30 cellular contexts compared by ENCODE assay signal in genomic region chr7:43391518-43391917, GRCh38.
DNase-seq lines count a peak whose midpoint lies in the region; ATAC-seq, FAIRE-seq and TF ChIP-seq lines count a peak whose summit lies in the region.
"Had no signal": no experiment of that assay in that cellular context is flagged by ENCODE, and none has a peak within 500 bp of the region (broad histone marks: within the 10 kb centered on the region; RNA-seq: fewer than 3 reads in every experiment).

No MANE protein-coding gene starts in this region.

- SMC1A ChIA-PET in GM12878 (lab: Charles Lee; ENCODE audit: uncharacterized antibody, unreplicated experiment) = interaction anchor here (1.4 to 1.5 kb wide), 2 partner anchors 12 to 78 kb away, joined by 3 to 4 read pairs; no protein-coding TSS in a partner anchor

- H3K4me3 ChIP-seq in GM12878 (no peak overlapping the region), left lung (no peak overlapping the region)
- H3K4me3 ChIP-seq: colonic mucosa, tibial nerve had no signal

- H3K27ac ChIP-seq in C4-2B (no peak overlapping the region), GM12878 (ENCODE audit: control insufficient read depth, insufficient read depth) (no peak overlapping the region), left lung (no peak overlapping the region)
- H3K27ac ChIP-seq: colonic mucosa, RWPE1, tibial nerve had no signal

- no peak overlapping the region for H2AFZ ChIP-seq in GM12878 (ENCODE audit: control insufficient read depth, low read depth, low read length)

- H3K9me3 Mint-ChIP-seq in HFFc6 = peaks cover 10% of the 10 kb centered on the region; the same call in 1 of the 2 replicates
- H3K9me3 Mint-ChIP-seq: activated CD4-positive, alpha-beta memory T cell treated with anti-CD3 and anti-CD28 coated beads for 36 hours; activated naive CD4-positive, alpha-beta T cell treated with anti-CD3 and anti-CD28 coated beads, Interleukin-2, amount 50 U/mL, for 72 hours; CD8-positive, alpha-beta memory T cell; immature natural killer cell; naive thymus-derived CD8-positive, alpha-beta T cell had no signal

- no peaks in the 10 kb centered on the region for H3K4me1 ChIP-seq in GM12878 (ENCODE audit: control insufficient read depth, insufficient read depth, low read length)
- H3K4me1 ChIP-seq in left lung = no peaks in the 10 kb centered on the region
- H3K4me1 ChIP-seq: colonic mucosa, tibial nerve had no signal

- no peak overlapping the region for H3K4me2 ChIP-seq in GM12878 (ENCODE audit: control insufficient read depth, insufficient read depth)

- H3K4me3 Mint-ChIP-seq in HFFc6 = no peak overlapping the region
- H3K4me3 Mint-ChIP-seq: activated CD4-positive, alpha-beta memory T cell treated with anti-CD3 and anti-CD28 coated beads for 36 hours; B cell; CD8-positive, alpha-beta memory T cell; immature natural killer cell; naive thymus-derived CD8-positive, alpha-beta T cell had no signal

- RAD21 ChIA-PET in GM12878 (lab: Charles Lee; ENCODE audit: unreplicated experiment) = no interaction called here

- no peaks in the 10 kb centered on the region; the same call in 1 of the 2 replicates for H3K27me3 Mint-ChIP-seq in HFFc6 (ENCODE audit: insufficient read depth)

- TF ChIP-seq CTCF in C4-2B (conservative IDR thresholded peaks at IDR 0.05) (0 out of 2 replicates have a peak, but pooled peaks have one; percentile 3), GM12878 (IDR thresholded peaks at IDR 0.05 in 2 of 3, conservative IDR thresholded peaks at IDR 0.05 in 1 of 3; ENCODE audit: control insufficient read depth in 2 of 3, extremely low read depth in 1 of 3, insufficient read depth in 1 of 3, low read depth in 3 of 3, low read length in 3 of 3) (peak in 2 of 3 experiments; percentile 8 to 30; a peak in 3 of 6 replicates), left lung (IDR thresholded peaks at IDR 0.05) (no peak), HFFc6 (IDR thresholded peaks at IDR 0.05) (no peak)

- no peak overlapping the region for H3K9ac ChIP-seq in GM12878 (ENCODE audit: control insufficient read depth, insufficient read depth, low read length)

- POLR2A ChIA-PET in GM12878 (lab: Charles Lee) = no interaction called here

- TF ChIP-seq RAD21 in Ishikawa (IDR thresholded peaks at IDR 0.05; ENCODE audit: low read depth) = 0 out of 2 replicates have a peak, but pooled peaks have one; percentile 7
- TF ChIP-seq RAD21 in GM12878 (IDR thresholded peaks at IDR 0.05; ENCODE audit: insufficient read depth, low read depth, low read length) = peak; percentile 32; the same call in 1 of the 2 replicates

- CTCF ChIA-PET in GM12878 (lab: Yijun Ruan, JAX) = interaction anchor here (0.7 kb wide), 1 partner anchor 130 kb away, joined by 3 read pairs; no protein-coding TSS in a partner anchor

- ATAC-seq in GM12878 = peak; percentile 41; the same call in 1 of the 3 replicates
- ATAC-seq in left lung = no peak
- ATAC-seq: activated naive CD4-positive, alpha-beta T cell treated with anti-CD3 and anti-CD28 coated beads, Interleukin-2, amount 50 U/mL, for 72 hours; esophagus mucosa; left lobe of liver; naive thymus-derived CD8-positive, alpha-beta T cell had no signal

- H3K79me2 ChIP-seq in GM12878 (ENCODE audit: control insufficient read depth, insufficient read depth, low read length) = no peaks in the 10 kb centered on the region

- TF ChIP-seq POLR2A in GM12878 (IDR thresholded peaks at IDR 0.05; ENCODE audit: low read depth, low read length) (no peak), erythroblast (IDR thresholded peaks at IDR 0.05; ENCODE audit: low read length) (no peak)

- H3K36me3 ChIP-seq in GM12878 (ENCODE audit: control insufficient read depth in 2 of 2, insufficient read depth in 2 of 2, low read length in 1 of 2) = no peaks in the 10 kb centered on the region
- H3K36me3 ChIP-seq in left lung = no peaks in the 10 kb centered on the region
- H3K36me3 ChIP-seq: colonic mucosa, tibial nerve had no signal

- H3K9me3 ChIP-seq in GM12878 (replicated peaks; ENCODE audit: control insufficient read depth, insufficient read depth, low read length) = no peaks in the 10 kb centered on the region
- H3K9me3 ChIP-seq in left lung = no peaks in the 10 kb centered on the region
- H3K9me3 ChIP-seq: colonic mucosa, tibial nerve had no signal

- no TSS peak for BruUV-seq in GM12878 (replicated peaks; lab: Mats Ljungman, UMichigan)

- no peak for TF ChIP-seq EP300 in Ishikawa (IDR thresholded peaks at IDR 0.05; ENCODE audit: borderline replicate concordance)
- no peak for TF ChIP-seq EP300 in GM12878 (IDR thresholded peaks at IDR 0.05; ENCODE audit: borderline replicate concordance in 1 of 2, control insufficient read depth in 1 of 2, low read depth in 2 of 2, low read length in 2 of 2)

- intact Hi-C loops in GM12878 (cut with micrococcal nuclease; ENCODE audit: unreplicated experiment) = no loop called here
- intact Hi-C loops in left lung (cut with DNase I) = no loop called here

- in situ Hi-C loops in GM12878 (cut with MboI) = no loop called here

- no peak for FAIRE-seq in GM12878 (lab: Jason Lieb, UNC)

- peaks cover 7% of the 10 kb centered on the region; the same call in 1 of the 2 replicates for H3K36me3 Mint-ChIP-seq in HFFc6 (ENCODE audit: low read depth)
- H3K36me3 Mint-ChIP-seq: activated CD4-positive, alpha-beta memory T cell treated with anti-CD3 and anti-CD28 coated beads for 36 hours; CD8-positive, alpha-beta memory T cell; immature natural killer cell had no signal

- H3K4me1 Mint-ChIP-seq in HFFc6 (ENCODE audit: low read depth) = peaks cover 10% of the 10 kb centered on the region
- H3K4me1 Mint-ChIP-seq: B cell; CD8-positive, alpha-beta memory T cell; immature natural killer cell; naive thymus-derived CD8-positive, alpha-beta T cell had no signal

- DNase-seq in GM12878 (ENCODE audit: low read depth, low spot score) = no peak
- peak; percentile 9 for DNase-seq in left kidney (ENCODE audit: low read depth, low spot score)
- no peak for DNase-seq in erythroblast (lab: John Stamatoyannopoulos, UW)
- no peak for DNase-seq in left lung
- DNase-seq in HFFc6 = no peak
- no peak for DNase-seq in NCI-H2196 treated with DMSO at 0.1 percent for 48 hours (lab: John Stamatoyannopoulos, UW; ENCODE audit: unreplicated experiment)
- DNase-seq: activated CD4-positive, alpha-beta memory T cell treated with anti-CD3 and anti-CD28 coated beads for 36 hours; activated CD4-positive, CD25-positive, alpha-beta regulatory T cell treated with anti-CD3 and anti-CD28 coated beads, Interleukin-2, amount 50 U/mL, for 72 hours; anterior cingulate cortex; CD8-positive, alpha-beta memory T cell; colonic mucosa; effector memory CD4-positive, alpha-beta T cell; foreskin melanocyte; HCEC 1CT; immature natural killer cell; midbrain; naive thymus-derived CD8-positive, alpha-beta T cell; NCI-H1105; NCI-H1930; NCI-H69; retina; stimulated activated CD4-positive, alpha-beta T cell treated with anti-CD3 and anti-CD28 coated beads, Interleukin-2, amount 100 ng/mL, for 24 hours had no signal

- WGBS in GM12878 (ENCODE audit: insufficient coverage, insufficient replicate concordance, low lambda C conversion rate, missing lambda C conversion rate) = 0% methylated on average over 1 of the region's 1 CpG

- H3K27me3 ChIP-seq in GM12878 (replicated peaks in 1 of 2; ENCODE audit: control insufficient read depth in 2 of 2, insufficient read depth in 2 of 2, low read length in 1 of 2) = no peaks in the 10 kb centered on the region
- no peaks in the 10 kb centered on the region for H3K27me3 ChIP-seq in left lung
- H3K27me3 ChIP-seq: colonic mucosa, tibial nerve had no signal

- no peak overlapping the region for H3K27ac Mint-ChIP-seq in HFFc6
- H3K27ac Mint-ChIP-seq: activated CD4-positive, alpha-beta memory T cell treated with anti-CD3 and anti-CD28 coated beads for 36 hours; activated naive CD4-positive, alpha-beta T cell treated with anti-CD3 and anti-CD28 coated beads, Interleukin-2, amount 50 U/mL, for 72 hours; B cell; CD8-positive, alpha-beta memory T cell; immature natural killer cell; naive thymus-derived CD8-positive, alpha-beta T cell had no signal

- no peaks in the 10 kb centered on the region for H4K20me1 ChIP-seq in GM12878 (ENCODE audit: control insufficient read depth, insufficient read depth)

TF ChIP-seq in Ishikawa, 13 proteins besides CTCF, POLR2A, EP300 and RAD21 (continues in another document):
- TF ChIP-seq CEBPB (IDR thresholded peaks at IDR 0.05) = no peak
- no peak for TF ChIP-seq TCF12 (IDR thresholded peaks at IDR 0.05; ENCODE audit: low read depth)
- TF ChIP-seq, protein P1, sequence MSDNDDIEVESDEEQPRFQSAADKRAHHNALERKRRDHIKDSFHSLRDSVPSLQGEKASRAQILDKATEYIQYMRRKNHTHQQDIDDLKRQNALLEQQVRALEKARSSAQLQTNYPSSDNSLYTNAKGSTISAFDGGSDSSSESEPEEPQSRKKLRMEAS (IDR thresholded peaks at IDR 0.05) = no peak
- no peak for TF ChIP-seq TAF1 (IDR thresholded peaks at IDR 0.05; ENCODE audit: low read depth)
- no peak for TF ChIP-seq USF1 (IDR thresholded peaks at IDR 0.05)
- no peak for TF ChIP-seq TEAD4 (IDR thresholded peaks at IDR 0.05)
- TF ChIP-seq CREB1 (IDR thresholded peaks at IDR 0.05; ENCODE audit: low read depth) = no peak
- TF ChIP-seq ZBTB7A (IDR thresholded peaks at IDR 0.05; ENCODE audit: low read depth) = no peak

TF ChIP-seq in GM12878, 131 proteins besides CTCF, POLR2A, EP300 and RAD21:
- TF ChIP-seq ETV6 (conservative IDR thresholded peaks at IDR 0.05 in 1 of 2, IDR thresholded peaks at IDR 0.05 in 1 of 2; ENCODE audit: borderline replicate concordance in 1 of 2, low read depth in 1 of 2) (no peak), RELA (IDR thresholded peaks at IDR 0.05; ENCODE audit: borderline replicate concordance, partially characterized antibody) (no peak), FOS (IDR thresholded peaks at IDR 0.05; ENCODE audit: borderline replicate concordance, extremely low read depth, insufficient read length) (no peak), RB1 (IDR thresholded peaks at IDR 0.05; ENCODE audit: borderline replicate concordance) (no peak), CHD4 (IDR thresholded peaks at IDR 0.05) (no peak), LARP7 (IDR thresholded peaks at IDR 0.05) (no peak), ZNF217 (IDR thresholded peaks at IDR 0.05) (no peak), GATAD2B (conservative IDR thresholded peaks at IDR 0.05; ENCODE audit: low read depth) (no peak), EED (IDR thresholded peaks at IDR 0.05; ENCODE audit: low read depth) (no peak), SREBF2 (IDR thresholded peaks at IDR 0.05; ENCODE audit: low read length) (no peak)

Comparison
In these comparisons a context has a peak if more than half of its experiments do, and no peak if none do; other contexts are left out.
1. CTCF ChIP-seq: peak in C4-2B (single experiment) and GM12878 (2 of 3); none in left lung (0 of 2) and HFFc6 (single experiment).